In the genomic region with DNA sequence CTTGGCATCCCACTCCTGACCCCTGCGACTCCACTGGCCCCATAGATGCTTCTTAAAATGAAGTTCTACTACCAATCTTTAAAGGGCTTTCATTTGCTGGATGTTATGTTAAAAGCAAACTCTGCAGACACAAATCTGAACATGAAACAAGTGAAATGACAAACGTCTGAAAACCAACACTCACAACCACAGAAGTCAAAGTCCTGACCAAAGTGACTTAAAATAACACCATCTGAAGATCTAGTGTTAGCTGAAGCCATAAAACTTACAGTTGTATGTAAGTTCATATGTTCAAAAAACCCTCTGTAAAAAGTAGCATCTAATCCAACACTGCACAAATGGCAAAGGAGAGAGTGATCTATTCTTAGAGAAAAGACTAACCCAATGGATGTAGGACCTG, we compare ENCODE assay signal across 26 cellular contexts.
DNase-seq lines count a peak whose midpoint lies in the region; ATAC-seq, FAIRE-seq and TF ChIP-seq lines count a peak whose summit lies in the region.
"Had no signal": no experiment of that assay in that cellular context is flagged by ENCODE, and none has a peak within 500 bp of the region (broad histone marks: within the 10 kb centered on the region; RNA-seq: fewer than 3 reads in every experiment).

No MANE protein-coding gene starts in this region.

- no peaks in the 10 kb centered on the region for H3K27me3 Mint-ChIP-seq in activated CD8-positive, alpha-beta memory T cell treated with anti-CD3 and anti-CD28 coated beads, Interleukin-2, amount 10 ng/mL, durations not matched to agents 7 days and 5 days
- H3K27me3 Mint-ChIP-seq in activated CD8-positive, alpha-beta T cell treated with anti-CD3 and anti-CD28 coated beads, Interleukin-2, amount 10 ng/mL, durations not matched to agents 7 days and 5 days (ENCODE audit: low read depth), result no peaks in the 10 kb centered on the region
- peaks cover 0 to under 1% of the 10 kb centered on the region in 2 donors for H3K27me3 Mint-ChIP-seq in natural killer cell treated with Interleukin-12 subunit alpha and Interleukin-12 subunit beta and Interleukin-15 and Interleukin-18, amount 100 ng/mL, for 72 hours
- H3K27me3 Mint-ChIP-seq in Caco-2 (ENCODE audit: insufficient read depth, unreplicated experiment), result no peaks in the 10 kb centered on the region
- H3K27me3 Mint-ChIP-seq: activated naive CD4-positive, alpha-beta T cell treated with anti-CD3 and anti-CD28 coated beads, Interleukin-2, amount 10 ng/mL, durations not matched to agents 7 days and 5 days had no signal

- no peaks in the 10 kb centered on the region for H3K4me1 ChIP-seq in Caco-2
- H3K4me1 ChIP-seq: BE2C, suprapubic skin had no signal

- no peak overlapping the region for H3K4me3 ChIP-seq in Caco-2 (ENCODE audit: low read depth, low read length)
- H3K4me3 ChIP-seq: dorsolateral prefrontal cortex, K562, MG63, suprapubic skin had no signal

- no peaks in the 10 kb centered on the region for H3K27me3 ChIP-seq in Caco-2 (replicated peaks; ENCODE audit: control insufficient read depth, insufficient read depth, low read length)
- H3K27me3 ChIP-seq: BE2C, MG63, suprapubic skin had no signal

- H3K9me3 ChIP-seq in Caco-2, result no peaks in the 10 kb centered on the region
- H3K9me3 ChIP-seq: BE2C, MG63, suprapubic skin had no signal

- POLR2A ChIA-PET in activated CD8-positive, alpha-beta T cell treated with anti-CD3 and anti-CD28 coated beads, Interleukin-2, amount 10 ng/mL, durations not matched to agents 7 days and 5 days (lab: Charles Lee), result no interaction called here
- POLR2A ChIA-PET in Caco-2 (lab: Charles Lee), result no interaction called here

- ATAC-seq in activated CD8-positive, alpha-beta memory T cell treated with anti-CD3 and anti-CD28 coated beads, Interleukin-2, amount 10 ng/mL, durations not matched to agents 7 days and 5 days, result peak; percentile 45
- no peak for ATAC-seq in activated CD8-positive, alpha-beta T cell treated with anti-CD3 and anti-CD28 coated beads, Interleukin-2, amount 10 ng/mL, durations not matched to agents 7 days and 5 days
- ATAC-seq in natural killer cell treated with Interleukin-12 subunit alpha and Interleukin-12 subunit beta and Interleukin-15 and Interleukin-18, amount 100 ng/mL, for 72 hours, result peak in 1 of 2 donors; percentile 48
- no peak for ATAC-seq in HG02981 (IDR thresholded peaks at IDR 0.05; ENCODE audit: unreplicated experiment)
- ATAC-seq: K562, Right ventricle myocardium inferior had no signal

- H3K36me3 ChIP-seq in Caco-2 (ENCODE audit: control insufficient read depth, insufficient read depth, low read length), result no peaks in the 10 kb centered on the region
- H3K36me3 ChIP-seq: BE2C, MG63, suprapubic skin had no signal

- no peak overlapping the region for H3K27ac Mint-ChIP-seq in activated CD8-positive, alpha-beta memory T cell treated with anti-CD3 and anti-CD28 coated beads, Interleukin-2, amount 10 ng/mL, durations not matched to agents 7 days and 5 days
- H3K27ac Mint-ChIP-seq in activated CD8-positive, alpha-beta T cell treated with anti-CD3 and anti-CD28 coated beads, Interleukin-2, amount 10 ng/mL, durations not matched to agents 7 days and 5 days, result peak overlapping the region; percentile 60
- H3K27ac Mint-ChIP-seq in natural killer cell treated with Interleukin-12 subunit alpha and Interleukin-12 subunit beta and Interleukin-15 and Interleukin-18, amount 100 ng/mL, for 72 hours, result peak overlapping the region; percentile 33 to 49
- H3K27ac Mint-ChIP-seq in Caco-2 (ENCODE audit: unreplicated experiment), result no peak overlapping the region
- H3K27ac Mint-ChIP-seq: activated naive CD4-positive, alpha-beta T cell treated with anti-CD3 and anti-CD28 coated beads, Interleukin-2, amount 10 ng/mL, durations not matched to agents 7 days and 5 days had no signal

- no TSS peak for BruUV-seq in Caco-2 (replicated peaks; lab: Mats Ljungman, UMichigan)

- H3K9me3 Mint-ChIP-seq in activated CD8-positive, alpha-beta memory T cell treated with anti-CD3 and anti-CD28 coated beads, Interleukin-2, amount 10 ng/mL, durations not matched to agents 7 days and 5 days (ENCODE audit: low read depth), result no peaks in the 10 kb centered on the region
- H3K9me3 Mint-ChIP-seq in activated CD8-positive, alpha-beta T cell treated with anti-CD3 and anti-CD28 coated beads, Interleukin-2, amount 10 ng/mL, durations not matched to agents 7 days and 5 days (ENCODE audit: insufficient read depth), result no peaks in the 10 kb centered on the region
- H3K9me3 Mint-ChIP-seq in natural killer cell treated with Interleukin-12 subunit alpha and Interleukin-12 subunit beta and Interleukin-15 and Interleukin-18, amount 100 ng/mL, for 72 hours, result no peaks in the 10 kb centered on the region
- H3K9me3 Mint-ChIP-seq in Caco-2 (ENCODE audit: unreplicated experiment), result no peaks in the 10 kb centered on the region
- H3K9me3 Mint-ChIP-seq: activated naive CD4-positive, alpha-beta T cell treated with anti-CD3 and anti-CD28 coated beads, Interleukin-2, amount 10 ng/mL, durations not matched to agents 7 days and 5 days had no signal

- intact Hi-C loops in Caco-2 (cut with micrococcal nuclease; ENCODE audit: unreplicated experiment), result no loop called here

- CTCF ChIA-PET in activated CD8-positive, alpha-beta memory T cell treated with anti-CD3 and anti-CD28 coated beads, Interleukin-2, amount 10 ng/mL, durations not matched to agents 7 days and 5 days (lab: Charles Lee), result no interaction called here
- CTCF ChIA-PET in activated CD8-positive, alpha-beta T cell treated with anti-CD3 and anti-CD28 coated beads, Interleukin-2, amount 10 ng/mL, durations not matched to agents 7 days and 5 days (lab: Charles Lee), result interaction anchor here (1.0 kb wide), 1 partner anchor 9 kb away, joined by 4 read pairs; no protein-coding TSS in a partner anchor
- CTCF ChIA-PET in Caco-2 (lab: Charles Lee), result no interaction called here

- TF ChIP-seq CTCF in Caco-2 (IDR thresholded peaks at IDR 0.05; ENCODE audit: insufficient read depth in 1 of 2, low read depth in 1 of 2, low read length in 1 of 2, severe bottlenecking in 1 of 2, unreplicated experiment in 1 of 2), result no peak

- H3K36me3 Mint-ChIP-seq in activated CD8-positive, alpha-beta memory T cell treated with anti-CD3 and anti-CD28 coated beads, Interleukin-2, amount 10 ng/mL, durations not matched to agents 7 days and 5 days, result peaks cover 17% of the 10 kb centered on the region
- H3K36me3 Mint-ChIP-seq in activated CD8-positive, alpha-beta T cell treated with anti-CD3 and anti-CD28 coated beads, Interleukin-2, amount 10 ng/mL, durations not matched to agents 7 days and 5 days (ENCODE audit: low read depth), result peaks cover 12% of the 10 kb centered on the region
- H3K36me3 Mint-ChIP-seq in natural killer cell treated with Interleukin-12 subunit alpha and Interleukin-12 subunit beta and Interleukin-15 and Interleukin-18, amount 100 ng/mL, for 72 hours, result no peaks in the 10 kb centered on the region
- H3K36me3 Mint-ChIP-seq in Caco-2 (ENCODE audit: insufficient read depth, unreplicated experiment), result peaks cover under 1% of the 10 kb centered on the region

- no peak overlapping the region for H3K4me3 Mint-ChIP-seq in activated CD8-positive, alpha-beta memory T cell treated with anti-CD3 and anti-CD28 coated beads, Interleukin-2, amount 10 ng/mL, durations not matched to agents 7 days and 5 days
- H3K4me3 Mint-ChIP-seq in activated CD8-positive, alpha-beta T cell treated with anti-CD3 and anti-CD28 coated beads, Interleukin-2, amount 10 ng/mL, durations not matched to agents 7 days and 5 days, result no peak overlapping the region
- H3K4me3 Mint-ChIP-seq in natural killer cell treated with Interleukin-12 subunit alpha and Interleukin-12 subunit beta and Interleukin-15 and Interleukin-18, amount 100 ng/mL, for 72 hours, result peak overlapping the region; percentile 25
- no peak overlapping the region for H3K4me3 Mint-ChIP-seq in Caco-2 (ENCODE audit: unreplicated experiment)
- H3K4me3 Mint-ChIP-seq: activated naive CD4-positive, alpha-beta T cell treated with anti-CD3 and anti-CD28 coated beads, Interleukin-2, amount 10 ng/mL, durations not matched to agents 7 days and 5 days had no signal

- peak; percentile 65 for FAIRE-seq in GM19239 (lab: Jason Lieb, UNC)
- FAIRE-seq: K562, small intestine had no signal

- peaks cover 54% of the 10 kb centered on the region for H3K4me1 Mint-ChIP-seq in activated CD8-positive, alpha-beta memory T cell treated with anti-CD3 and anti-CD28 coated beads, Interleukin-2, amount 10 ng/mL, durations not matched to agents 7 days and 5 days
- peaks cover 40% of the 10 kb centered on the region for H3K4me1 Mint-ChIP-seq in activated CD8-positive, alpha-beta T cell treated with anti-CD3 and anti-CD28 coated beads, Interleukin-2, amount 10 ng/mL, durations not matched to agents 7 days and 5 days (ENCODE audit: low read depth)
- peaks cover 35% of the 10 kb centered on the region in 2 donors for H3K4me1 Mint-ChIP-seq in natural killer cell treated with Interleukin-12 subunit alpha and Interleukin-12 subunit beta and Interleukin-15 and Interleukin-18, amount 100 ng/mL, for 72 hours (ENCODE audit: low read depth in 2 of 2)
- H3K4me1 Mint-ChIP-seq in Caco-2 (ENCODE audit: low read depth, unreplicated experiment), result no peaks in the 10 kb centered on the region

- no peak for DNase-seq in activated CD8-positive, alpha-beta memory T cell treated with anti-CD3 and anti-CD28 coated beads, Interleukin-2, amount 10 ng/mL, durations not matched to agents 7 days and 5 days
- no peak for DNase-seq in activated CD8-positive, alpha-beta memory T cell treated with anti-CD3 and anti-CD28 coated beads for 24 hours
- DNase-seq in GM19239 (ENCODE audit: insufficient read length, low spot score) (no peak), Caco-2 (no peak), ecto neural progenitor cell (ENCODE audit: low spot score) (no peak)
- DNase-seq in activated CD8-positive, alpha-beta T cell treated with anti-CD3 and anti-CD28 coated beads, Interleukin-2, amount 10 ng/mL, durations not matched to agents 7 days and 5 days, result no peak
- DNase-seq in natural killer cell treated with Interleukin-12 subunit alpha and Interleukin-12 subunit beta and Interleukin-15 and Interleukin-18, amount 100 ng/mL, for 72 hours (ENCODE audit: low spot score), result no peak
- DNase-seq: activated naive CD4-positive, alpha-beta T cell treated with anti-CD3 and anti-CD28 coated beads, Interleukin-2, amount 10 ng/mL, durations not matched to agents 7 days and 5 days; activated T-cell treated with anti-CD3 and anti-CD28 coated beads for 4 hours; BE2C; Calu3; DND-41; dorsolateral prefrontal cortex; mammary epithelial cell; MG63; NCI-H1417; NCI-H446 treated with DMSO at 0.1 percent for 48 hours; occipital lobe; retina; small intestine; stimulated activated CD4-positive, alpha-beta T cell treated with anti-CD3 and anti-CD28 coated beads, Interleukin-2, amount 100 ng/mL, for 24 hours; T1000 had no signal

Comparison
In these comparisons a context has a peak if more than half of its experiments do, and no peak if none do; other contexts are left out.
1. H3K27ac Mint-ChIP-seq: peak in activated CD8-positive, alpha-beta T cell treated with anti-CD3 and anti-CD28 coated beads, Interleukin-2, amount 10 ng/mL, durations not matched to agents 7 days and 5 days (single experiment) and natural killer cell treated with Interleukin-12 subunit alpha and Interleukin-12 subunit beta and Interleukin-15 and Interleukin-18, amount 100 ng/mL, for 72 hours (2 of 2); none in activated CD8-positive, alpha-beta memory T cell treated with anti-CD3 and anti-CD28 coated beads, Interleukin-2, amount 10 ng/mL, durations not matched to agents 7 days and 5 days (single experiment) and Caco-2 (single experiment).